In genomic region chr3:58988041-58988440, GRCh38 we compare ENCODE assay signal across 18 cellular contexts.
"Had no signal": no experiment of that assay in that cellular context is flagged by ENCODE, and none has a peak within 500 bp of the region (broad histone marks: within the 10 kb centered on the region; RNA-seq: fewer than 3 reads in every experiment).

No MANE protein-coding gene starts in this region.

- H3K4me2 ChIP-seq: neural progenitor cell had no signal

- ATAC-seq: effector memory CD8-positive, alpha-beta T cell; natural killer cell treated with Interleukin-12 subunit alpha and Interleukin-12 subunit beta and Interleukin-15 and Interleukin-18, amount 100 ng/mL, for 72 hours; stimulated activated effector memory CD8-positive, alpha-beta T cell treated with anti-CD3 and anti-CD28 coated beads, Interleukin-12 subunit alpha, Interleukin-12 subunit beta, amount 100 ng/mL, for 72 hours; stimulated activated naive CD8-positive, alpha-beta T cell treated with anti-CD3 and anti-CD28 coated beads, Interleukin-15, Interleukin-2, amounts not matched to agents 100 U/mL and 50 U/mL, for 24 hours had no signal

- H3K4me1 ChIP-seq: esophagus squamous epithelium, neural progenitor cell, right atrium auricular region, sigmoid colon, suprapubic skin, thyroid gland had no signal

- H3K27ac ChIP-seq: esophagus squamous epithelium, neural progenitor cell, ovary, right atrium auricular region, sigmoid colon, suprapubic skin, thyroid gland had no signal

- DNase-seq: effector memory CD8-positive, alpha-beta T cell; esophagus squamous epithelium; foreskin fibroblast; kidney glomerular epithelial cell; nucleus accumbens; ovary; sigmoid colon; stimulated activated CD4-positive, alpha-beta T cell treated with anti-CD3 and anti-CD28 coated beads, Interleukin-4, amount 100 ng/mL, for 1 hour; stimulated activated CD8-positive, alpha-beta memory T cell treated with anti-CD3 and anti-CD28 coated beads, Interleukin-4, amount 100 ng/mL, for 48 hours; stimulated activated naive CD8-positive, alpha-beta T cell treated with anti-CD3 and anti-CD28 coated beads, Interleukin-15, Interleukin-2, amounts not matched to agents 100 U/mL and 50 U/mL, for 24 hours; thyroid gland had no signal

- H2AFZ ChIP-seq: neural progenitor cell had no signal

- H3K9ac ChIP-seq: neural progenitor cell had no signal

- H3K4me3 ChIP-seq: esophagus squamous epithelium, neural progenitor cell, ovary, right atrium auricular region, sigmoid colon, smooth muscle cell, suprapubic skin, thyroid gland had no signal

- H3K36me3 ChIP-seq: esophagus squamous epithelium, neural progenitor cell, ovary, right atrium auricular region, sigmoid colon, suprapubic skin, thyroid gland had no signal

- H3K27me3 ChIP-seq: esophagus squamous epithelium, neural progenitor cell, ovary, right atrium auricular region, sigmoid colon, suprapubic skin, thyroid gland had no signal

- H3K9me3 ChIP-seq: sigmoid colon, suprapubic skin, thyroid gland had no signal

- FAIRE-seq: urothelium cell line had no signal
